9 cellular contexts compared by ENCODE assay signal in genomic region chr1:31617218-31617916, GRCh38. TPM values are rescaled to one million over a fixed set of nuclear protein-coding genes. Genes with fewer than 3 reads are reported as not detected.
A peak's percentile ranks its signal among the peaks of the same experiment; 100 is the strongest.
DNase-seq lines count a peak whose midpoint lies in the region; ATAC-seq, FAIRE-seq and TF ChIP-seq lines count a peak whose summit lies in the region.
"Had no signal": no experiment of that assay in that cellular context is flagged by ENCODE, and none has a peak within 500 bp of the region (broad histone marks: within the 10 kb centered on the region; RNA-seq: fewer than 3 reads in every experiment).

TSS of gene HCRTR1 (plus strand) at chr1:31617689. CDS start at chr1:31619193, 1,504 bp downstream.

- TF ChIP-seq POLR2A in heart left ventricle (IDR thresholded peaks at IDR 0.05) (no peak), GM12891 (IDR thresholded peaks at IDR 0.05; ENCODE audit: low read depth, low read length) (no peak)

- peaks cover 7% of the 10 kb centered on the region; the same call in 1 of the 2 replicates for H3K4me1 ChIP-seq in ES-I3 (ENCODE audit: insufficient read depth, low read length)
- H3K4me1 ChIP-seq in heart left ventricle: peaks cover 3 to 45% (median 17%) of the 10 kb centered on the region in 12 donors
- H3K4me1 ChIP-seq in psoas muscle: no peaks in the 10 kb centered on the region

- H3K27ac Mint-ChIP-seq in T-cell: no peak within 1 kb of the TSS

- peak in 1 of 34 experiments; percentile 7 for DNase-seq in T-cell
- no peak for DNase-seq in heart left ventricle
- DNase-seq in psoas muscle: no peak
- DNase-seq in epidermal melanocyte (ENCODE audit: insufficient read length, low spot score): no peak
- DNase-seq in GM12891 (ENCODE audit: insufficient read length, low spot score): no peak
- DNase-seq in activated effector memory CD4-positive, alpha-beta T cell treated with Interleukin-2 at 50 U/mL for 16 hours: no peak

- peak within 1 kb of the TSS; percentile 66 for H3K9ac ChIP-seq in ES-I3 (ENCODE audit: low read depth, low read length)

- TF ChIP-seq CTCF in heart left ventricle (IDR thresholded peaks at IDR 0.05) (no peak), psoas muscle (IDR thresholded peaks at IDR 0.05) (no peak)

- POLR2A ChIA-PET in T-cell (lab: Charles Lee): no interaction called here

- H3K9me3 Mint-ChIP-seq in T-cell: no peaks in the 10 kb centered on the region

- FAIRE-seq in GM12891 (lab: Jason Lieb, UNC): no peak
- FAIRE-seq: colon had no signal

- H3K4me3 ChIP-seq in heart left ventricle (peak within 1 kb of the TSS; percentile 39 to 79 (median 64)), psoas muscle (peak within 1 kb of the TSS; percentile 71)

- H3K4me1 Mint-ChIP-seq in T-cell: peaks cover 4 to 12% (median 5%) of the 10 kb centered on the region in 3 donors

- no peaks in the 10 kb centered on the region for H3K9me3 ChIP-seq in ES-I3 (ENCODE audit: control insufficient read depth, insufficient read depth, low read length)
- no peaks in the 10 kb centered on the region for H3K9me3 ChIP-seq in heart left ventricle
- no peaks in the 10 kb centered on the region for H3K9me3 ChIP-seq in psoas muscle

- H3K27me3 ChIP-seq in heart left ventricle (peaks cover 0 to 29% (median 4%) of the 10 kb centered on the region in 9 donors), psoas muscle (ENCODE audit: insufficient read depth in 3 of 3, low read length in 2 of 3) (peaks cover 0 to 24% (median 7%) of the 10 kb centered on the region in 3 donors)

- CTCF ChIA-PET in T-cell (lab: Charles Lee): interaction anchor here in 1 of 2 donors (0.6 kb wide), 1 partner anchor 75 kb away, joined by 7 read pairs; no protein-coding TSS in a partner anchor

- H3K36me3 Mint-ChIP-seq in T-cell: peaks cover 4% of the 10 kb centered on the region

- peaks cover 23 to 37% of the 10 kb centered on the region in 2 donors for H3K27me3 Mint-ChIP-seq in T-cell

- no peaks in the 10 kb centered on the region for H3K36me3 ChIP-seq in ES-I3 (ENCODE audit: insufficient read depth, low read length)
- H3K36me3 ChIP-seq in heart left ventricle: no peaks in the 10 kb centered on the region
- H3K36me3 ChIP-seq in psoas muscle (ENCODE audit: insufficient read depth in 1 of 2, low read depth in 1 of 2): no peaks in the 10 kb centered on the region

- WGBS in heart left ventricle, 4 donors: 8 to 22% (median 15%) methylated on average over 21 to 48 of the region's 48 CpGs
- whole genome bisulfite sequencing in psoas muscle, 3 donors: 4 to 11% (median 5%) methylated on average over 25 to 47 of the region's 48 CpGs

- ATAC-seq in T-cell (replicated peaks in 1 of 4) (peak; percentile 16 to 42 (median 41)), heart left ventricle (peak in 1 of 4 donors; percentile 6), psoas muscle (peak in 3 of 4 donors; percentile 9 to 45 (median 21)), HG03139 (IDR thresholded peaks at IDR 0.05; ENCODE audit: unreplicated experiment) (no peak)

- H3K4me3 Mint-ChIP-seq in T-cell: peak within 1 kb of the TSS; percentile 61 to 74 (median 63)

- peak within 1 kb of the TSS in 4 of 12 donors; percentile 12 to 60 (median 56) for H3K27ac ChIP-seq in heart left ventricle
- H3K27ac ChIP-seq in psoas muscle: no peak within 1 kb of the TSS

- intact Hi-C loops in heart left ventricle (cut with DNase I) (no loop called here), psoas muscle (cut with DNase I) (no loop called here)

TF ChIP-seq in GM12891, 5 proteins besides CTCF, POLR2A, EP300 and RAD21:
- no peak for TF ChIP-seq POU2F2 (IDR thresholded peaks at IDR 0.05; ENCODE audit: low read depth, low read length)
- no peak for TF ChIP-seq TAF1 (IDR thresholded peaks at IDR 0.05; ENCODE audit: low read depth, low read length)
- no peak for TF ChIP-seq SPI1 (IDR thresholded peaks at IDR 0.05; ENCODE audit: low read depth, low read length)

RNA-seq across cellular contexts. Expression of gene HCRTR1, which starts in this region (rescaled TPM):
- total RNA-seq in T-cell (not detected), heart left ventricle (under 1 TPM in 5 of 9 donors, not detected in 4; 0.21 to 0.82 (median 0.30) TPM), psoas muscle (1 to 10 TPM in 1 of 4 donors, under 1 TPM in 2, not detected in 1; 0.18 to 1.2 (median 0.42) TPM)
- polyA plus RNA-seq in heart left ventricle (under 1 TPM; 0.24 to 0.50 TPM), psoas muscle (under 1 TPM; 0.12 to 0.51 (median 0.27) TPM)
- polyA plus RNA-seq in GM12891 (2012; ENCODE audit: low read depth, missing spikeins): not detected

Comparison
In these comparisons a context has a peak if more than half of its experiments do, and no peak if none do; other contexts are left out.
1. Peak in ATAC-seq in T-cell; RNA of the gene not detected or under 1 TPM.